In the genomic region with DNA sequence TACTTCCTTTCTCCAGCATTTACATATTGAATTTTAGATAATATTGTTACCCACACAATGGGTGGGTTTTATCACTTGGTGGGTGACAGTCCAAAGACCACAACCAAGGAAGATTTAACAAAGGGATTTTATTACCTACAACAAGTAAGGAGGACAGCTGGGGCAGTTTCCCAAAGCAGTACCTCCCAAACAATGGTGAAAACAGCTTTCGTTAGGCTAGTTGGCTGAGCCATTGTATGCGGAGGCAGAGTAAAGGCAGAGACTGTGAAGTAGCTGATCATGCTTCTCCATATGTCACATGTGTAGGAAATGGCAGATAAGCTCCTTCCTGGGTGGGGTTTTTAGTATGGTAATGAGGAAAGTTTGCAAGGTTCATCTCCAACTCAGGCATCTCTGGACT, we compare ENCODE assay signal across 19 cellular contexts.
A peak's percentile ranks its signal among the peaks of the same experiment; 100 is the strongest.
DNase-seq lines count a peak whose midpoint lies in the region; ATAC-seq and TF ChIP-seq lines count a peak whose summit lies in the region.
"Had no signal": no experiment of that assay in that cellular context is flagged by ENCODE, and none has a peak within 500 bp of the region (broad histone marks: within the 10 kb centered on the region; RNA-seq: fewer than 3 reads in every experiment).

No MANE protein-coding gene starts in this region.

- H3K4me1 ChIP-seq in GM23338 (ENCODE audit: insufficient read depth) (no peaks in the 10 kb centered on the region), esophagus muscularis mucosa (no peaks in the 10 kb centered on the region), thyroid gland (no peaks in the 10 kb centered on the region)
- H3K4me1 ChIP-seq in CD4-positive, alpha-beta memory T cell (ENCODE audit: insufficient read depth, low read length), result no peaks in the 10 kb centered on the region
- H3K4me1 ChIP-seq: BLaER1 had no signal

- no peaks in the 10 kb centered on the region for H3K36me3 Mint-ChIP-seq in GM23338 (ENCODE audit: low read depth)
- no peaks in the 10 kb centered on the region for H3K36me3 Mint-ChIP-seq in CD4-positive, alpha-beta memory T cell

- H3K4me3 ChIP-seq in GM23338, result no peak overlapping the region
- no peak overlapping the region for H3K4me3 ChIP-seq in esophagus muscularis mucosa
- H3K4me3 ChIP-seq in CD4-positive, alpha-beta memory T cell (ENCODE audit: low read length in 2 of 2), result no peak overlapping the region
- H3K4me3 ChIP-seq in thyroid gland (replicated peaks in 1 of 3), result no peak overlapping the region
- H3K4me3 ChIP-seq: BLaER1 had no signal

- no peaks in the 10 kb centered on the region for H3K9me3 Mint-ChIP-seq in GM23338
- H3K9me3 Mint-ChIP-seq in CD4-positive, alpha-beta memory T cell, result peaks cover 0 to 4% (median 0%) of the 10 kb centered on the region in 8 donors
- H3K9me3 Mint-ChIP-seq: CD4-positive, alpha-beta T cell had no signal

- CTCF ChIA-PET in CD4-positive, alpha-beta memory T cell (lab: Charles Lee; ENCODE audit: partially characterized antibody), result no interaction called here

- TF ChIP-seq CTCF in GM23338 (conservative IDR thresholded peaks at IDR 0.05; ENCODE audit: low read depth in 2 of 2), result no peak
- no peak for TF ChIP-seq CTCF in esophagus muscularis mucosa (IDR thresholded peaks at IDR 0.05)
- TF ChIP-seq CTCF in thyroid gland (IDR thresholded peaks at IDR 0.05), result no peak

- no peak overlapping the region for H3K27ac Mint-ChIP-seq in GM23338
- no peak overlapping the region for H3K27ac Mint-ChIP-seq in CD4-positive, alpha-beta memory T cell
- H3K27ac Mint-ChIP-seq: B cell; CD4-positive, alpha-beta T cell had no signal

- H3K4me2 ChIP-seq in GM23338, result no peak overlapping the region
- H3K4me2 ChIP-seq: BLaER1 had no signal

- DNase-seq in GM23338 (ENCODE audit: low spot score), result no peak
- peak; percentile 62 for DNase-seq in NCI-H146 treated with DMSO at 0.1 percent for 48 hours (lab: John Stamatoyannopoulos, UW; ENCODE audit: unreplicated experiment)
- DNase-seq in esophagus muscularis mucosa (ENCODE audit: extremely low spot score), result peak; percentile 80
- no peak for DNase-seq in CD4-positive, alpha-beta memory T cell
- no peak for DNase-seq in thyroid gland
- no peak for DNase-seq in OCI-M2 (lab: John Stamatoyannopoulos, UW; ENCODE audit: unreplicated experiment)
- DNase-seq: Calu3; CD4-positive, alpha-beta T cell; COR-L47; DMS53; DMS79 treated with DMSO at 0.1 percent for 48 hours; GF-D8; GOT3; H7; HCEC 1CT had no signal

- 0 out of 2 replicates have a peak overlapping the region, but pooled peaks have one; percentile 68 for H2AFZ ChIP-seq in GM23338

- H3K79me2 ChIP-seq in GM23338 (replicated peaks; ENCODE audit: insufficient read depth), result no peaks in the 10 kb centered on the region

- H3K36me3 ChIP-seq in GM23338 (ENCODE audit: insufficient read depth) (no peaks in the 10 kb centered on the region), esophagus muscularis mucosa (no peaks in the 10 kb centered on the region), thyroid gland (no peaks in the 10 kb centered on the region)
- no peaks in the 10 kb centered on the region for H3K36me3 ChIP-seq in CD4-positive, alpha-beta memory T cell (ENCODE audit: insufficient read depth, low read length)
- H3K36me3 ChIP-seq: BLaER1 had no signal

- TF ChIP-seq POLR2A in esophagus muscularis mucosa (IDR thresholded peaks at IDR 0.05; ENCODE audit: low read depth) (no peak), thyroid gland (IDR thresholded peaks at IDR 0.05) (no peak)

- no peak overlapping the region for H3K4me3 Mint-ChIP-seq in GM23338
- H3K4me3 Mint-ChIP-seq in CD4-positive, alpha-beta memory T cell, result no peak overlapping the region
- H3K4me3 Mint-ChIP-seq: B cell; CD4-positive, alpha-beta T cell had no signal

- H3K27me3 ChIP-seq in GM23338 (ENCODE audit: insufficient read depth) (no peaks in the 10 kb centered on the region), esophagus muscularis mucosa (no peaks in the 10 kb centered on the region), thyroid gland (no peaks in the 10 kb centered on the region)
- H3K27me3 ChIP-seq in CD4-positive, alpha-beta memory T cell (ENCODE audit: insufficient read depth, low read length), result no peaks in the 10 kb centered on the region
- H3K27me3 ChIP-seq: BLaER1 had no signal

- H3K9me2 ChIP-seq in GM23338 (ENCODE audit: insufficient read depth), result no peaks in the 10 kb centered on the region; the same call in 1 of the 2 replicates

- H3K4me1 Mint-ChIP-seq in GM23338, result peaks cover 3% of the 10 kb centered on the region; the same call in 1 of the 3 replicates
- H3K4me1 Mint-ChIP-seq in CD4-positive, alpha-beta memory T cell, result no peaks in the 10 kb centered on the region
- H3K4me1 Mint-ChIP-seq: B cell had no signal

- 88% methylated on average over 2 of the region's 2 CpGs for WGBS in esophagus muscularis mucosa
- WGBS in thyroid gland, 2 donors, result 77 to 82% methylated on average over 2 of the region's 2 CpGs

- no peaks in the 10 kb centered on the region for H3K9me3 ChIP-seq in esophagus muscularis mucosa
- no peaks in the 10 kb centered on the region for H3K9me3 ChIP-seq in CD4-positive, alpha-beta memory T cell (ENCODE audit: control insufficient read depth in 1 of 2, low read length in 2 of 2)
- H3K9me3 ChIP-seq in thyroid gland, result no peaks in the 10 kb centered on the region
- H3K9me3 ChIP-seq: BLaER1 had no signal

- no peaks in the 10 kb centered on the region for H4K20me1 ChIP-seq in GM23338 (replicated peaks; ENCODE audit: insufficient read depth)
- H4K20me1 ChIP-seq: BLaER1 had no signal

- no peak overlapping the region for H3K27ac ChIP-seq in GM23338 (ENCODE audit: low read depth)
- no peak overlapping the region for H3K27ac ChIP-seq in esophagus muscularis mucosa (replicated peaks in 1 of 4)
- no peak overlapping the region for H3K27ac ChIP-seq in CD4-positive, alpha-beta memory T cell (ENCODE audit: low read depth, low read length)
- no peak overlapping the region for H3K27ac ChIP-seq in thyroid gland
- H3K27ac ChIP-seq: 22Rv1, BLaER1, C4-2B had no signal

- intact Hi-C loops in esophagus muscularis mucosa (cut with DNase I), result no loop called here
- intact Hi-C loops in CD4-positive, alpha-beta memory T cell (cut with micrococcal nuclease), result no loop called here
- intact Hi-C loops in thyroid gland (cut with DNase I), result no loop called here

- ATAC-seq in GM23338, result no peak

- no peaks in the 10 kb centered on the region for H3K27me3 Mint-ChIP-seq in GM23338 (ENCODE audit: insufficient read depth, low read depth, poor library complexity)
- H3K27me3 Mint-ChIP-seq in CD4-positive, alpha-beta memory T cell, result peaks cover 4 to 11% of the 10 kb centered on the region in 2 donors

- POLR2A ChIA-PET in CD4-positive, alpha-beta memory T cell (lab: Charles Lee; ENCODE audit: partially characterized antibody), result no interaction called here

- H3F3A ChIP-seq in GM23338 (replicated peaks; ENCODE audit: low read depth), result no peaks in the 10 kb centered on the region

- TF ChIP-seq EP300 in esophagus muscularis mucosa (IDR thresholded peaks at IDR 0.05), result no peak

TF ChIP-seq in GM23338, 12 proteins besides CTCF, POLR2A, EP300 and RAD21 (continues in another document):
- no peak for TF ChIP-seq STAT1 (IDR thresholded peaks at IDR 0.05; ENCODE audit: unreplicated experiment)
- no peak for TF ChIP-seq NANOG (IDR thresholded peaks at IDR 0.05; ENCODE audit: borderline replicate concordance)
- TF ChIP-seq JUNB (IDR thresholded peaks at IDR 0.05; ENCODE audit: unreplicated experiment), result no peak
- no peak for TF ChIP-seq ZNF114 (CRISPR knock-in tag; IDR thresholded peaks at IDR 0.05)

Comparison
In these comparisons a context has a peak if more than half of its experiments do, and no peak if none do; other contexts are left out.
1. DNase-seq: peak in NCI-H146 treated with DMSO at 0.1 percent for 48 hours (single experiment) and esophagus muscularis mucosa (single experiment); none in GM23338 (single experiment), CD4-positive, alpha-beta memory T cell (0 of 5), thyroid gland (0 of 2) and OCI-M2 (single experiment).